ENCODE assay signal across 2 cellular contexts in the genomic region with DNA sequence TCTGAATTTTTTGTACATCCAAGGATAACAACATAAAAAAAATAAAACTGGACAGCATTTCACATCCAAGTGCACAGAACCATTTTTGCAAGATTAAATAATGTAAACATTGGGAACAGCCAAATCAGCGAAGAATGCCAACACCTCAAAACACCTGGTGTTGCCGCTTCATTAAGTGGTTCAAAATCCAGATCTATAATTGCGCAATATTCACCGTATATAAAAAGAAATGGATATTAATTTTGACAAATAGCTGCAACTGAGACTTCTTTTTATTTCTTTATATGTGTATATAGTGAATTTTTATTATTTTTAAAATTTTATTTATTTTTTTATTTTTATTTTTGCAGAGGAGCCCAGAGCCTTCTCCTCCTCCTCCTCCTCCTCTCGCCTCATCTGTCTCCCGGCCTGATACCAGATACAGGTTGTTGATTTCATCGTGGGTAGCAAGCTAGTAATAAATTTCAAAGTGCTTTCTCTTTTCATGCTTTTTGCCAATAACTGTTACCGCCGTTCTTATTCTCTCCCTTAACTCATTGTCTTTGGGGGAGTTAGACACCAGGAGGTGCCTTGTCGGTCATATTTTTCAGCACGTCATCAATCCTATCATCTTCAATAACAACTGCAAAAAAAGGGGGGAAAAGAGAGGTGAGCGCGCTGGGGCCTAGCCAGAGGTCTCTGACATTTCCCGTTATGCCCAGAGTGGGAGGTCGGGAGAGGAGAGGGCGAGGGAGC.
A peak's percentile ranks its signal among the peaks of the same experiment; 100 is the strongest.
TF ChIP-seq lines count a peak whose summit lies in the region.

No MANE protein-coding gene starts in this region.

TF ChIP-seq in Ishikawa, 13 proteins besides CTCF, POLR2A, EP300 and RAD21:
- TF ChIP-seq YY1 (IDR thresholded peaks at IDR 0.05; ENCODE audit: low read depth) (no peak), REST (IDR thresholded peaks at IDR 0.05; ENCODE audit: low read depth) (no peak), CEBPB (IDR thresholded peaks at IDR 0.05) (peak; percentile 81)

TF ChIP-seq in K562, 482 proteins besides CTCF, POLR2A, EP300 and RAD21:
- TF ChIP-seq CEBPG (CRISPR knock-in tag; IDR thresholded peaks at IDR 0.05) (no peak), CEBPG (tag; conservative IDR thresholded peaks at IDR 0.05 in 1 of 2, IDR thresholded peaks at IDR 0.05 in 1 of 2) (peak; percentile 78 to 99), ZNF444 (CRISPR knock-in tag; IDR thresholded peaks at IDR 0.05) (no peak), CEBPB (tag; IDR thresholded peaks at IDR 0.05) (peak; percentile 95)
